1 cellular context compared by ENCODE assay signal in the genomic region with DNA sequence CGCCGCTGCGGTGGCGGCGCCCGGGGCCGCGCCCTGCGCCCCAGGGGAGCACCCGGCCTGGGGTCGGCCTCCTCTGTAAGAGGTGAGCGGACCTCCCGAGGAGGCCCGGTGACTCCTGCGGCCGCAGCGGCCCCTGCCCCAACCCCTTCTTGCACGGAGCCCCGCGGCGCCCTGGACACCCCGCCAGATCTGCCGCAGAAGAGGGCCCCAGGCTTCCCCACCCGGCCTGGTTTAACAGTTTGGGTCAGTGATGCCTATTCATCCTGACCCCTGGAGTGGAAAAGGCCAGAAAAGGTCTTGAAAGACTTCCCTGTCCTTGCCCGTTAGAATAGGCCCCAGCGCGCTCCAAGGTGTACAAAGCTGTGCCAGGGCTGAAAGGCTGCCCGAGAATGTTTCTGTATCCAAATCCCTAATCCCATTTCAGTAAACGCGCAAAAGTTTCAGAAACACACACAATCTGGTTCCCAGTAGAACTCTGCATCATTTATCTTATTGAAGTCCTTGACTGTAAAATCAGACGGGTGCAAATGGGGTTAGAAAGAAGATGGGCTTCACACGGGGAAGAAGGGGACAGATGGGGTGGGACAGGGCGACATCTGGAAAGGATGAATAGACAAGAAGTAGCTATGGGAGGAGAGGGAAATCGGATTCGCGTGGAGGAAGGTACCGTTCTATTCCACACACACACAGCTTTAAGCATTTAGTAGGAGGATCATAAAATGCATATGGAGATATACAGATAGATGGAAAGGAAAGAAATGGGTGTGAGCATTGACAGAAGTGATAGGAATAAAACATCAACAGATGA.
TF ChIP-seq lines count a peak whose summit lies in the region.

No MANE protein-coding gene starts in this region.

TF ChIP-seq in GM12878, 131 proteins besides CTCF, POLR2A, EP300 and RAD21:
- TF ChIP-seq PAX5 (IDR thresholded peaks at IDR 0.05; ENCODE audit: borderline replicate concordance, low read depth, low read length) (no peak), ASH2L (IDR thresholded peaks at IDR 0.05; ENCODE audit: borderline replicate concordance, low read depth) (no peak), RFX5 (IDR thresholded peaks at IDR 0.05; ENCODE audit: low read depth, low read length) (no peak), MTA3 (IDR thresholded peaks at IDR 0.05; ENCODE audit: borderline replicate concordance, low read length) (0 out of 2 replicates have a peak, but pooled peaks have one; percentile 28), NR2F1 (conservative IDR thresholded peaks at IDR 0.05) (peak; percentile 41; the same call in 1 of the 2 replicates), RBBP5 (conservative IDR thresholded peaks at IDR 0.05) (no peak), WRNIP1 (IDR thresholded peaks at IDR 0.05; ENCODE audit: borderline replicate concordance, low read depth, low read length) (no peak), NFYA (IDR thresholded peaks at IDR 0.05; ENCODE audit: borderline replicate concordance, low read depth, low read length) (no peak), NFIC (IDR thresholded peaks at IDR 0.05; ENCODE audit: low read depth, low read length) (no peak), BCL11A (IDR thresholded peaks at IDR 0.05; ENCODE audit: low read depth, low read length) (no peak), TCF3 (IDR thresholded peaks at IDR 0.05; ENCODE audit: borderline replicate concordance, insufficient read depth, low read depth, low read length) (no peak), ZNF24 (IDR thresholded peaks at IDR 0.05) (0 out of 2 replicates have a peak, but pooled peaks have one; percentile 3), ZNF622 (IDR thresholded peaks at IDR 0.05) (no peak), RCOR1 (conservative IDR thresholded peaks at IDR 0.05; ENCODE audit: low read depth, low read length) (no peak), NRF1 (conservative IDR thresholded peaks at IDR 0.05; ENCODE audit: low read depth, low read length) (no peak), SP1 (IDR thresholded peaks at IDR 0.05; ENCODE audit: low read depth, low read length) (no peak), BHLHE40 (IDR thresholded peaks at IDR 0.05; ENCODE audit: borderline replicate concordance in 1 of 2, low read depth in 2 of 2, low read length in 1 of 2) (no peak; a peak in 1 of 4 replicates)
- TF ChIP-seq, protein P1, sequence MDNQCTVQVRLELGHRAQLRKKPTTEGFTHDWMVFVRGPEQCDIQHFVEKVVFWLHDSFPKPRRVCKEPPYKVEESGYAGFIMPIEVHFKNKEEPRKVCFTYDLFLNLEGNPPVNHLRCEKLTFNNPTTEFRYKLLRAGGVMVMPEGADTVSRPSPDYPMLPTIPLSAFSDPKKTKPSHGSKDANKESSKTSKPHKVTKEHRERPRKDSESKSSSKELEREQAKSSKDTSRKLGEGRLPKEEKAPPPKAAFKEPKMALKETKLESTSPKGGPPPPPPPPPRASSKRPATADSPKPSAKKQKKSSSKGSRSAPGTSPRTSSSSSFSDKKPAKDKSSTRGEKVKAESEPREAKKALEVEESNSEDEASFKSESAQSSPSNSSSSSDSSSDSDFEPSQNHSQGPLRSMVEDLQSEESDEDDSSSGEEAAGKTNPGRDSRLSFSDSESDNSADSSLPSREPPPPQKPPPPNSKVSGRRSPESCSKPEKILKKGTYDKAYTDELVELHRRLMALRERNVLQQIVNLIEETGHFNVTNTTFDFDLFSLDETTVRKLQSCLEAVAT (IDR thresholded peaks at IDR 0.05), result peak; percentile 37; the same call in 1 of the 2 replicates
- TF ChIP-seq, protein P2, sequence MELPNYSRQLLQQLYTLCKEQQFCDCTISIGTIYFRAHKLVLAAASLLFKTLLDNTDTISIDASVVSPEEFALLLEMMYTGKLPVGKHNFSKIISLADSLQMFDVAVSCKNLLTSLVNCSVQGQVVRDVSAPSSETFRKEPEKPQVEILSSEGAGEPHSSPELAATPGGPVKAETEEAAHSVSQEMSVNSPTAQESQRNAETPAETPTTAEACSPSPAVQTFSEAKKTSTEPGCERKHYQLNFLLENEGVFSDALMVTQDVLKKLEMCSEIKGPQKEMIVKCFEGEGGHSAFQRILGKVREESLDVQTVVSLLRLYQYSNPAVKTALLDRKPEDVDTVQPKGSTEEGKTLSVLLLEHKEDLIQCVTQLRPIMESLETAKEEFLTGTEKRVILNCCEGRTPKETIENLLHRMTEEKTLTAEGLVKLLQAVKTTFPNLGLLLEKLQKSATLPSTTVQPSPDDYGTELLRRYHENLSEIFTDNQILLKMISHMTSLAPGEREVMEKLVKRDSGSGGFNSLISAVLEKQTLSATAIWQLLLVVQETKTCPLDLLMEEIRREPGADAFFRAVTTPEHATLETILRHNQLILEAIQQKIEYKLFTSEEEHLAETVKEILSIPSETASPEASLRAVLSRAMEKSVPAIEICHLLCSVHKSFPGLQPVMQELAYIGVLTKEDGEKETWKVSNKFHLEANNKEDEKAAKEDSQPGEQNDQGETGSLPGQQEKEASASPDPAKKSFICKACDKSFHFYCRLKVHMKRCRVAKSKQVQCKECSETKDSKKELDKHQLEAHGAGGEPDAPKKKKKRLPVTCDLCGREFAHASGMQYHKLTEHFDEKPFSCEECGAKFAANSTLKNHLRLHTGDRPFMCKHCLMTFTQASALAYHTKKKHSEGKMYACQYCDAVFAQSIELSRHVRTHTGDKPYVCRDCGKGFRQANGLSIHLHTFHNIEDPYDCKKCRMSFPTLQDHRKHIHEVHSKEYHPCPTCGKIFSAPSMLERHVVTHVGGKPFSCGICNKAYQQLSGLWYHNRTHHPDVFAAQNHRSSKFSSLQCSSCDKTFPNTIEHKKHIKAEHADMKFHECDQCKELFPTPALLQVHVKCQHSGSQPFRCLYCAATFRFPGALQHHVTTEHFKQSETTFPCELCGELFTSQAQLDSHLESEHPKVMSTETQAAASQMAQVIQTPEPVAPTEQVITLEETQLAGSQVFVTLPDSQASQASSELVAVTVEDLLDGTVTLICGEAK (IDR thresholded peaks at IDR 0.05; ENCODE audit: borderline replicate concordance), result no peak
- TF ChIP-seq, protein P3, sequence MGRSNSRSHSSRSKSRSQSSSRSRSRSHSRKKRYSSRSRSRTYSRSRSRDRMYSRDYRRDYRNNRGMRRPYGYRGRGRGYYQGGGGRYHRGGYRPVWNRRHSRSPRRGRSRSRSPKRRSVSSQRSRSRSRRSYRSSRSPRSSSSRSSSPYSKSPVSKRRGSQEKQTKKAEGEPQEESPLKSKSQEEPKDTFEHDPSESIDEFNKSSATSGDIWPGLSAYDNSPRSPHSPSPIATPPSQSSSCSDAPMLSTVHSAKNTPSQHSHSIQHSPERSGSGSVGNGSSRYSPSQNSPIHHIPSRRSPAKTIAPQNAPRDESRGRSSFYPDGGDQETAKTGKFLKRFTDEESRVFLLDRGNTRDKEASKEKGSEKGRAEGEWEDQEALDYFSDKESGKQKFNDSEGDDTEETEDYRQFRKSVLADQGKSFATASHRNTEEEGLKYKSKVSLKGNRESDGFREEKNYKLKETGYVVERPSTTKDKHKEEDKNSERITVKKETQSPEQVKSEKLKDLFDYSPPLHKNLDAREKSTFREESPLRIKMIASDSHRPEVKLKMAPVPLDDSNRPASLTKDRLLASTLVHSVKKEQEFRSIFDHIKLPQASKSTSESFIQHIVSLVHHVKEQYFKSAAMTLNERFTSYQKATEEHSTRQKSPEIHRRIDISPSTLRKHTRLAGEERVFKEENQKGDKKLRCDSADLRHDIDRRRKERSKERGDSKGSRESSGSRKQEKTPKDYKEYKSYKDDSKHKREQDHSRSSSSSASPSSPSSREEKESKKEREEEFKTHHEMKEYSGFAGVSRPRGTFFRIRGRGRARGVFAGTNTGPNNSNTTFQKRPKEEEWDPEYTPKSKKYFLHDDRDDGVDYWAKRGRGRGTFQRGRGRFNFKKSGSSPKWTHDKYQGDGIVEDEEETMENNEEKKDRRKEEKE (IDR thresholded peaks at IDR 0.05), result no peak
- TF ChIP-seq, protein P4, sequence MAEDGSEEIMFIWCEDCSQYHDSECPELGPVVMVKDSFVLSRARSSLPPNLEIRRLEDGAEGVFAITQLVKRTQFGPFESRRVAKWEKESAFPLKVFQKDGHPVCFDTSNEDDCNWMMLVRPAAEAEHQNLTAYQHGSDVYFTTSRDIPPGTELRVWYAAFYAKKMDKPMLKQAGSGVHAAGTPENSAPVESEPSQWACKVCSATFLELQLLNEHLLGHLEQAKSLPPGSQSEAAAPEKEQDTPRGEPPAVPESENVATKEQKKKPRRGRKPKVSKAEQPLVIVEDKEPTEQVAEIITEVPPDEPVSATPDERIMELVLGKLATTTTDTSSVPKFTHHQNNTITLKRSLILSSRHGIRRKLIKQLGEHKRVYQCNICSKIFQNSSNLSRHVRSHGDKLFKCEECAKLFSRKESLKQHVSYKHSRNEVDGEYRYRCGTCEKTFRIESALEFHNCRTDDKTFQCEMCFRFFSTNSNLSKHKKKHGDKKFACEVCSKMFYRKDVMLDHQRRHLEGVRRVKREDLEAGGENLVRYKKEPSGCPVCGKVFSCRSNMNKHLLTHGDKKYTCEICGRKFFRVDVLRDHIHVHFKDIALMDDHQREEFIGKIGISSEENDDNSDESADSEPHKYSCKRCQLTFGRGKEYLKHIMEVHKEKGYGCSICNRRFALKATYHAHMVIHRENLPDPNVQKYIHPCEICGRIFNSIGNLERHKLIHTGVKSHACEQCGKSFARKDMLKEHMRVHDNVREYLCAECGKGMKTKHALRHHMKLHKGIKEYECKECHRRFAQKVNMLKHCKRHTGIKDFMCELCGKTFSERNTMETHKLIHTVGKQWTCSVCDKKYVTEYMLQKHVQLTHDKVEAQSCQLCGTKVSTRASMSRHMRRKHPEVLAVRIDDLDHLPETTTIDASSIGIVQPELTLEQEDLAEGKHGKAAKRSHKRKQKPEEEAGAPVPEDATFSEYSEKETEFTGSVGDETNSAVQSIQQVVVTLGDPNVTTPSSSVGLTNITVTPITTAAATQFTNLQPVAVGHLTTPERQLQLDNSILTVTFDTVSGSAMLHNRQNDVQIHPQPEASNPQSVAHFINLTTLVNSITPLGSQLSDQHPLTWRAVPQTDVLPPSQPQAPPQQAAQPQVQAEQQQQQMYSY (CRISPR knock-in tag; IDR thresholded peaks at IDR 0.05), result no peak
- TF ChIP-seq, protein P5, sequence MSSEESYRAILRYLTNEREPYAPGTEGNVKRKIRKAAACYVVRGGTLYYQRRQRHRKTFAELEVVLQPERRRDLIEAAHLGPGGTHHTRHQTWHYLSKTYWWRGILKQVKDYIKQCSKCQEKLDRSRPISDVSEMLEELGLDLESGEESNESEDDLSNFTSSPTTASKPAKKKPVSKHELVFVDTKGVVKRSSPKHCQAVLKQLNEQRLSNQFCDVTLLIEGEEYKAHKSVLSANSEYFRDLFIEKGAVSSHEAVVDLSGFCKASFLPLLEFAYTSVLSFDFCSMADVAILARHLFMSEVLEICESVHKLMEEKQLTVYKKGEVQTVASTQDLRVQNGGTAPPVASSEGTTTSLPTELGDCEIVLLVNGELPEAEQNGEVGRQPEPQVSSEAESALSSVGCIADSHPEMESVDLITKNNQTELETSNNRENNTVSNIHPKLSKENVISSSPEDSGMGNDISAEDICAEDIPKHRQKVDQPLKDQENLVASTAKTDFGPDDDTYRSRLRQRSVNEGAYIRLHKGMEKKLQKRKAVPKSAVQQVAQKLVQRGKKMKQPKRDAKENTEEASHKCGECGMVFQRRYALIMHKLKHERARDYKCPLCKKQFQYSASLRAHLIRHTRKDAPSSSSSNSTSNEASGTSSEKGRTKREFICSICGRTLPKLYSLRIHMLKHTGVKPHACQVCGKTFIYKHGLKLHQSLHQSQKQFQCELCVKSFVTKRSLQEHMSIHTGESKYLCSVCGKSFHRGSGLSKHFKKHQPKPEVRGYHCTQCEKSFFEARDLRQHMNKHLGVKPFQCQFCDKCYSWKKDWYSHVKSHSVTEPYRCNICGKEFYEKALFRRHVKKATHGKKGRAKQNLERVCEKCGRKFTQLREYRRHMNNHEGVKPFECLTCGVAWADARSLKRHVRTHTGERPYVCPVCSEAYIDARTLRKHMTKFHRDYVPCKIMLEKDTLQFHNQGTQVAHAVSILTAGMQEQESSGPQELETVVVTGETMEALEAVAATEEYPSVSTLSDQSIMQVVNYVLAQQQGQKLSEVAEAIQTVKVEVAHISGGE (CRISPR knock-in tag; IDR thresholded peaks at IDR 0.05), result no peak
- TF ChIP-seq, protein P6, sequence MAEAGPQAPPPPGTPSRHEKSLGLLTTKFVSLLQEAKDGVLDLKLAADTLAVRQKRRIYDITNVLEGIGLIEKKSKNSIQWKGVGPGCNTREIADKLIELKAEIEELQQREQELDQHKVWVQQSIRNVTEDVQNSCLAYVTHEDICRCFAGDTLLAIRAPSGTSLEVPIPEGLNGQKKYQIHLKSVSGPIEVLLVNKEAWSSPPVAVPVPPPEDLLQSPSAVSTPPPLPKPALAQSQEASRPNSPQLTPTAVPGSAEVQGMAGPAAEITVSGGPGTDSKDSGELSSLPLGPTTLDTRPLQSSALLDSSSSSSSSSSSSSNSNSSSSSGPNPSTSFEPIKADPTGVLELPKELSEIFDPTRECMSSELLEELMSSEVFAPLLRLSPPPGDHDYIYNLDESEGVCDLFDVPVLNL (IDR thresholded peaks at IDR 0.05; ENCODE audit: low read depth, low read length), result no peak
